ENCODE assay signal across 7 cellular contexts in genomic region chr2:91772240-91772927, GRCh38.
A peak's percentile ranks its signal among the peaks of the same experiment; 100 is the strongest.
DNase-seq lines count a peak whose midpoint lies in the region; ATAC-seq, FAIRE-seq and TF ChIP-seq lines count a peak whose summit lies in the region.
"Not testable (repeated sequence)": the region's sequence is repeated elsewhere in the genome, so short reads cannot be mapped to it uniquely, and the experiment has no call there.

No MANE protein-coding gene starts in this region.

- H3K27ac ChIP-seq in Panc1 (ENCODE audit: low read length); K562 (ENCODE audit: extremely low read depth, low read depth, low read length); foreskin keratinocyte; HepG2 (ENCODE audit: extremely low read length, insufficient read depth, low read length); neuronal stem cell (replicated peaks; ENCODE audit: low read length): not testable (repeated sequence)

- not testable (repeated sequence) for H3K79me1 ChIP-seq in neuronal stem cell (ENCODE audit: low read depth, low read length)

- not testable (repeated sequence) for H3K9ac ChIP-seq in K562 (ENCODE audit: insufficient read depth in 1 of 2, low read depth in 2 of 2, low read length in 2 of 2); HepG2 (ENCODE audit: insufficient read depth, low read depth, low read length); neuronal stem cell (ENCODE audit: low read depth, low read length, poor library complexity)

- H3K36me3 Mint-ChIP-seq in stimulated activated effector memory CD8-positive, alpha-beta T cell treated with anti-CD3 and anti-CD28 coated beads, Interleukin-12 subunit alpha, Interleukin-12 subunit beta, amount 100 ng/mL, for 72 hours, result not testable (repeated sequence)

- not testable (repeated sequence) for H3K9me3 ChIP-seq in Panc1 (ENCODE audit: control insufficient read depth, insufficient read depth, low read depth, low read length); K562 (replicated peaks; ENCODE audit: control insufficient read depth, insufficient read depth, low read depth, low read length); HepG2 (ENCODE audit: low read length); neuronal stem cell (replicated peaks in 1 of 2; ENCODE audit: control insufficient read depth in 2 of 2, insufficient read depth in 1 of 2, low read depth in 1 of 2, low read length in 2 of 2)

- not testable (repeated sequence) for H3K4me1 ChIP-seq in Panc1 (ENCODE audit: control insufficient read depth, insufficient read depth, low read length); K562 (replicated peaks in 1 of 2; ENCODE audit: control insufficient read depth in 2 of 2, insufficient read depth in 2 of 2, low read length in 2 of 2); foreskin keratinocyte; HepG2 (ENCODE audit: insufficient read depth, low read length); neuronal stem cell (ENCODE audit: control insufficient read depth in 2 of 2, insufficient read depth in 1 of 2, low read depth in 1 of 2, low read length in 2 of 2)

- not testable (repeated sequence) for H3K4ac ChIP-seq in neuronal stem cell (ENCODE audit: low read length)

- in situ Hi-C loops in Panc1 (cut with HindIII; ENCODE audit: low pct_unique_long_range_greater_than_20kb, low sequenced_read_pairs); K562 (cut with MboI); HepG2 (cut with HindIII; ENCODE audit: extremely low pct_ligation_motif_present, low pct_unique_long_range_greater_than_20kb): not testable (repeated sequence)

- H3K79me2 ChIP-seq in K562 (ENCODE audit: control insufficient read depth, insufficient read depth, low read length); HepG2 (ENCODE audit: insufficient read depth, low read length): not testable (repeated sequence)

- not testable (repeated sequence) for H4K8ac ChIP-seq in neuronal stem cell (ENCODE audit: low read depth, low read length)

- not testable (repeated sequence) for H4K20me1 ChIP-seq in K562 (replicated peaks; ENCODE audit: control insufficient read depth, insufficient read depth, low read length); HepG2 (ENCODE audit: insufficient read depth, low read length)

- H2BK120ac ChIP-seq in neuronal stem cell (ENCODE audit: low read depth, low read length), result not testable (repeated sequence)

- TF ChIP-seq RAD21 in K562 (CRISPR knock-in tag; conservative IDR thresholded peaks at IDR 0.05 in 1 of 2, IDR thresholded peaks at IDR 0.05 in 1 of 2); HepG2 (CRISPR knock-in tag; IDR thresholded peaks at IDR 0.05): not testable (repeated sequence)

- ATAC-seq in Panc1 (peak; percentile 54; the same call in 1 of the 2 replicates), K562 (peak; percentile 48; the same call in 2 of the 3 replicates), foreskin keratinocyte (peak; percentile 75), HepG2 (peak; percentile 22)
- peak; percentile 25 for ATAC-seq in stimulated activated effector memory CD8-positive, alpha-beta T cell treated with anti-CD3 and anti-CD28 coated beads, Interleukin-12 subunit alpha, Interleukin-12 subunit beta, amount 100 ng/mL, for 72 hours

- TF ChIP-seq CTCF in Panc1 (IDR thresholded peaks at IDR 0.05); K562 (IDR thresholded peaks at IDR 0.05 in 2 of 3, conservative IDR thresholded peaks at IDR 0.05 in 1 of 3; ENCODE audit: insufficient read depth in 2 of 3, low read depth in 1 of 3, low read length in 3 of 3); foreskin keratinocyte (conservative IDR thresholded peaks at IDR 0.05); HepG2 (CRISPR knock-in tag; IDR thresholded peaks at IDR 0.05): not testable (repeated sequence)

- not testable (repeated sequence) for H3K4me3 Mint-ChIP-seq in stimulated activated effector memory CD8-positive, alpha-beta T cell treated with anti-CD3 and anti-CD28 coated beads, Interleukin-12 subunit alpha, Interleukin-12 subunit beta, amount 100 ng/mL, for 72 hours

- intact Hi-C loops in Panc1 (cut with micrococcal nuclease; ENCODE audit: unreplicated experiment); K562 (cut with micrococcal nuclease); HepG2 (cut with micrococcal nuclease; ENCODE audit: unreplicated experiment): not testable (repeated sequence)

- not testable (repeated sequence) for H3K9me3 Mint-ChIP-seq in stimulated activated effector memory CD8-positive, alpha-beta T cell treated with anti-CD3 and anti-CD28 coated beads, Interleukin-12 subunit alpha, Interleukin-12 subunit beta, amount 100 ng/mL, for 72 hours

- not testable (repeated sequence) for H3K4me3 ChIP-seq in Panc1 (ENCODE audit: low read depth in 2 of 2, low read length in 2 of 2); K562; HepG2 (replicated peaks in 1 of 3; ENCODE audit: insufficient read depth in 1 of 3, low read depth in 2 of 3, low read length in 3 of 3); neuronal stem cell (ENCODE audit: low read length in 2 of 2)

- peak; percentile 2 for DNase-seq in EH (ENCODE audit: low read depth)
- DNase-seq in Panc1 (ENCODE audit: low read depth, low spot score); K562 (ENCODE audit: extremely low read depth in 1 of 4, low spot score in 3 of 4); foreskin keratinocyte; HepG2 (ENCODE audit: low spot score); neuronal stem cell (ENCODE audit: low spot score); stimulated activated effector memory CD8-positive, alpha-beta T cell treated with anti-CD3 and anti-CD28 coated beads, Interleukin-12 subunit alpha, Interleukin-12 subunit beta, amount 100 ng/mL, for 72 hours (ENCODE audit: low spot score in 2 of 2): not testable (repeated sequence)

- not testable (repeated sequence) for H2AK5ac ChIP-seq in neuronal stem cell (ENCODE audit: low read depth, low read length)

- FAIRE-seq in K562 (lab: Jason Lieb, UNC); HepG2 (lab: Jason Lieb, UNC): not testable (repeated sequence)

- not testable (repeated sequence) for TF ChIP-seq EP300 in K562 (IDR thresholded peaks at IDR 0.05; ENCODE audit: low read length); HepG2 (IDR thresholded peaks at IDR 0.05; ENCODE audit: low read depth in 2 of 2, low read length in 2 of 2); HepG2 (CRISPR knock-in tag; IDR thresholded peaks at IDR 0.05; ENCODE audit: borderline replicate concordance)

- not testable (repeated sequence) for H3K4me2 ChIP-seq in K562 (ENCODE audit: insufficient read depth, low read length); HepG2 (ENCODE audit: low read depth, low read length); neuronal stem cell (ENCODE audit: insufficient read depth, low read length, poor library complexity, severe bottlenecking)

- not testable (repeated sequence) for H2BK12ac ChIP-seq in neuronal stem cell (ENCODE audit: low read length)

- not testable (repeated sequence) for H2BK15ac ChIP-seq in neuronal stem cell (ENCODE audit: low read length)

- H2BK5ac ChIP-seq in neuronal stem cell (ENCODE audit: low read length), result not testable (repeated sequence)

- H3K14ac ChIP-seq in neuronal stem cell (ENCODE audit: low read length), result not testable (repeated sequence)

- H3K4me1 Mint-ChIP-seq in stimulated activated effector memory CD8-positive, alpha-beta T cell treated with anti-CD3 and anti-CD28 coated beads, Interleukin-12 subunit alpha, Interleukin-12 subunit beta, amount 100 ng/mL, for 72 hours, result not testable (repeated sequence)

- POLR2A ChIA-PET in Panc1 (lab: Charles Lee); K562 (lab: Yijun Ruan, JAX); HepG2 (lab: Yijun Ruan, JAX): not testable (repeated sequence)

- H3K18ac ChIP-seq in neuronal stem cell (ENCODE audit: low read length), result peak overlapping the region; percentile 27

- not testable (repeated sequence) for H3K23ac ChIP-seq in neuronal stem cell (ENCODE audit: low read depth, low read length, poor library complexity)

- CTCF ChIA-PET in Panc1 (lab: Charles Lee); K562 (lab: Yijun Ruan, JAX; ENCODE audit: low intra/inter-chr PET ratio); HepG2 (lab: Yijun Ruan, JAX; ENCODE audit: low intra/inter-chr PET ratio, low total read pairs): not testable (repeated sequence)

- not testable (repeated sequence) for H3K27ac Mint-ChIP-seq in stimulated activated effector memory CD8-positive, alpha-beta T cell treated with anti-CD3 and anti-CD28 coated beads, Interleukin-12 subunit alpha, Interleukin-12 subunit beta, amount 100 ng/mL, for 72 hours

- WGBS in K562 (ENCODE audit: insufficient coverage, low coverage, missing lambda C conversion rate), result 7% methylated on average over 4 of the region's 13 CpGs
- 25% methylated on average over 9 of the region's 13 CpGs for WGBS in HepG2 (ENCODE audit: low lambda C conversion rate)
- no CpG with 5 or more reads among the region's 13 CpGs for WGBS in neuronal stem cell (ENCODE audit: extremely low coverage in 2 of 2, insufficient read length in 2 of 2, insufficient replicate concordance in 1 of 2), 2 donors

- not testable (repeated sequence) for BruUV-seq in Panc1 (replicated peaks; lab: Mats Ljungman, UMichigan); K562 (replicated peaks; lab: Mats Ljungman, UMichigan); HepG2 (replicated peaks; lab: Mats Ljungman, UMichigan)

- not testable (repeated sequence) for H3K9me1 ChIP-seq in K562 (ENCODE audit: control insufficient read depth, insufficient read depth, low read length)

- H3K36me3 ChIP-seq in Panc1 (ENCODE audit: control insufficient read depth, insufficient read depth, low read length); K562 (ENCODE audit: control insufficient read depth, insufficient read depth, low read length); HepG2 (replicated peaks in 1 of 2; ENCODE audit: control insufficient read depth in 1 of 2, insufficient read depth in 2 of 2, low read length in 2 of 2); neuronal stem cell (replicated peaks in 1 of 2; ENCODE audit: control insufficient read depth in 2 of 2, insufficient read depth in 2 of 2, low read length in 2 of 2): not testable (repeated sequence)

- not testable (repeated sequence) for TF ChIP-seq POLR2A in K562 (conservative IDR thresholded peaks at IDR 0.05); HepG2 (IDR thresholded peaks at IDR 0.05; ENCODE audit: insufficient read depth in 1 of 2, low read depth in 2 of 2, low read length in 2 of 2)

- not testable (repeated sequence) for H2AFZ ChIP-seq in K562 (ENCODE audit: low read depth, low read length); HepG2 (ENCODE audit: low read length); neuronal stem cell (ENCODE audit: low read length)

- not testable (repeated sequence) for H4K91ac ChIP-seq in neuronal stem cell (ENCODE audit: low read depth, low read length, poor library complexity)

- not testable (repeated sequence) for H3K27me3 ChIP-seq in Panc1 (ENCODE audit: control insufficient read depth, insufficient read depth, low read length); K562 (ENCODE audit: control insufficient read depth in 2 of 2, insufficient read depth in 2 of 2, low read length in 2 of 2); foreskin keratinocyte; HepG2 (ENCODE audit: control insufficient read depth in 1 of 2, insufficient read depth in 2 of 2, low read length in 2 of 2); neuronal stem cell (ENCODE audit: control insufficient read depth in 3 of 3, insufficient read depth in 3 of 3, low read depth in 1 of 3, low read length in 3 of 3)

Comparison
In these comparisons a context has a peak if more than half of its experiments do, and no peak if none do; other contexts are left out.
1. ATAC-seq: peak in every context shown above with its lines; median percentile 75 in foreskin keratinocyte; 54 in Panc1; 48 in K562; 25 in stimulated activated effector memory CD8-positive, alpha-beta T cell treated with anti-CD3 and anti-CD28 coated beads, Interleukin-12 subunit alpha, Interleukin-12 subunit beta, amount 100 ng/mL, for 72 hours; 22 in HepG2.